In the genomic region with DNA sequence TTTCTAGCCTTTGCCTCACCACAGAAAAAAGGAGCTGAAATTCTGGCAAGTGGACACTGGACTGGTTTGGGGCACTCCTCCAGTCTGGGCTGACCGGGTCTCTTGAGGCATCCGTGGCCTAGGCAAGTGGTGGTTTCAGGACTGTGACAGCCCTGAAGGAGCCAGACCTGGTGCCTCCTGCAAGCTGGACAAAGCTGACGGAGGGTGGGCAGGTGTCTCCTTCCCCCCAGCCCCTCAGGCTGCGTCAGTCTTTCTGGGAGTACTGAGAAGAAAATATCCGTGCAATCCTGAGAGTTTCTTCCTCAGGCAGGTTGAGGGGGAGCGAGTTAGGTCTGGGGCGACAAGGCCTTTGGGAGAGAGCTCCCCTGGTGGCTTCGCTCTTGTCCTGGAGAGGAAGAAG, we compare ENCODE assay signal across 25 cellular contexts. TPM values are rescaled to one million over a fixed set of nuclear protein-coding genes. Genes with fewer than 3 reads are reported as not detected.
"Had no signal": no experiment of that assay in that cellular context is flagged by ENCODE, and none has a peak within 500 bp of the region (broad histone marks: within the 10 kb centered on the region; RNA-seq: fewer than 3 reads in every experiment).

No MANE protein-coding gene starts in this region.

- H3K27me3 Mint-ChIP-seq: activated CD4-positive, alpha-beta memory T cell treated with anti-CD3 and anti-CD28 coated beads for 36 hours; dendritic cell treated with granulocyte-macrophage colony-stimulating factor and Interleukin-4, amounts not matched to agents 40 ng/mL and 50 ng/mL, for 4 days; stimulated activated naive CD8-positive, alpha-beta T cell treated with anti-CD3 and anti-CD28 coated beads, Interleukin-15, amount 100 ng/mL, for 72 hours had no signal

- DNase-seq: activated CD4-positive, alpha-beta memory T cell treated with anti-CD3 and anti-CD28 coated beads for 36 hours; activated CD4-positive, alpha-beta T cell treated with anti-CD3 and anti-CD28 coated beads for 4 hours; activated T-cell treated with anti-CD3 and anti-CD28 coated beads for 4 hours; brain microvascular endothelial cell; caudate nucleus; effector CD4-positive, alpha-beta T cell; foreskin keratinocyte; glutamatergic neuron; hippocampal formation; kidney glomerular epithelial cell; nephron progenitor cell; pancreas; right cardiac atrium; stimulated activated CD4-positive, alpha-beta T cell treated with anti-CD3 and anti-CD28 coated beads, Interleukin-12 subunit alpha, Interleukin-12 subunit beta, amount 100 ng/mL, for 4 hours; stimulated activated CD4-positive, alpha-beta T cell treated with anti-CD3 and anti-CD28 coated beads, Interleukin-4, amount 100 ng/mL, for 4 hours; stimulated activated naive CD8-positive, alpha-beta T cell treated with anti-CD3 and anti-CD28 coated beads, Interleukin-15, amount 100 ng/mL, for 72 hours; T1000 had no signal

- H3K9me3 ChIP-seq: ascending aorta, left lung, pancreas, suprapubic skin, tibial nerve had no signal

- H3K27ac Mint-ChIP-seq: dendritic cell treated with granulocyte-macrophage colony-stimulating factor and Interleukin-4, amounts not matched to agents 40 ng/mL and 50 ng/mL, for 4 days; mesothelial cell of epicardium; nephron progenitor cell; WTC11 had no signal

- H3K36me3 ChIP-seq: brain microvascular endothelial cell, pancreas had no signal

- H3K9me3 Mint-ChIP-seq: activated CD4-positive, alpha-beta memory T cell treated with anti-CD3 and anti-CD28 coated beads for 36 hours; dendritic cell treated with granulocyte-macrophage colony-stimulating factor and Interleukin-4, amounts not matched to agents 40 ng/mL and 50 ng/mL, for 4 days; mesothelial cell of epicardium; nephron progenitor cell; stimulated activated naive CD8-positive, alpha-beta T cell treated with anti-CD3 and anti-CD28 coated beads, Interleukin-15, amount 100 ng/mL, for 72 hours; WTC11 had no signal

- H3K4me3 Mint-ChIP-seq: activated CD4-positive, alpha-beta memory T cell treated with anti-CD3 and anti-CD28 coated beads for 36 hours; dendritic cell treated with granulocyte-macrophage colony-stimulating factor and Interleukin-4, amounts not matched to agents 40 ng/mL and 50 ng/mL, for 4 days; mesothelial cell of epicardium; nephron progenitor cell; stimulated activated naive CD8-positive, alpha-beta T cell treated with anti-CD3 and anti-CD28 coated beads, Interleukin-15, amount 100 ng/mL, for 72 hours; WTC11 had no signal

- H3K4me1 ChIP-seq: foreskin keratinocyte had no signal

- H3K4me3 ChIP-seq: ascending aorta, left lung, lung, pancreas, suprapubic skin, tibial nerve had no signal

- H3K27ac ChIP-seq: ascending aorta, brain microvascular endothelial cell, foreskin keratinocyte, left lung, pancreas, suprapubic skin, tibial nerve had no signal

- H3K27me3 ChIP-seq: ascending aorta, brain microvascular endothelial cell, foreskin keratinocyte, left lung, pancreas, suprapubic skin, tibial nerve had no signal

RNA-seq across cellular contexts. Expression of a gene that starts 4.3 kb away (rescaled TPM):
- total RNA-seq: ascending aorta had no signal
